Comparison of ENCODE assay signal across 8 cellular contexts in genomic region chr19:17309198-17309961, GRCh38. TPM values are rescaled to one million over a fixed set of nuclear protein-coding genes. Genes with fewer than 3 reads are reported as not detected.
DNase-seq lines count a peak whose midpoint lies in the region; ATAC-seq and TF ChIP-seq lines count a peak whose summit lies in the region.

TSS of gene DDA1 (plus strand) at chr19:17309563. CDS start at chr19:17309655, 92 bp downstream.

- peak; percentile 99 to 100 (median 100) for DNase-seq in CD4-positive, CD25-positive, alpha-beta regulatory T cell
- DNase-seq in HS-27A (ENCODE audit: low read depth) (peak; percentile 97), NK-92 (lab: John Stamatoyannopoulos, UW; ENCODE audit: unreplicated experiment) (peak; percentile 99), lower lobe of right lung (peak; percentile 100)
- peak; percentile 95 to 98 for DNase-seq in activated CD8-positive, alpha-beta memory T cell treated with anti-CD3 and anti-CD28 coated beads for 1 hour (ENCODE audit: extremely low read depth in 1 of 2, low read depth in 1 of 2)
- DNase-seq in effector CD4-positive, alpha-beta T cell = peak; percentile 99
- DNase-seq in stimulated activated CD4-positive, alpha-beta T cell treated with anti-CD3 and anti-CD28 coated beads, TNF-alpha, amount 100 ng/mL, for 24 hours (ENCODE audit: low read depth in 3 of 3) = peak; percentile 97 to 100 (median 99)

- peaks cover 35% of the 10 kb centered on the region for H3K4me1 ChIP-seq in CD4-positive, CD25-positive, alpha-beta regulatory T cell (ENCODE audit: control insufficient read depth, insufficient read depth, low read length, poor library complexity, severe bottlenecking)
- H3K4me1 ChIP-seq in lower lobe of right lung = peaks cover 48% of the 10 kb centered on the region

- TF ChIP-seq CTCF in lower lobe of right lung (IDR thresholded peaks at IDR 0.05) = no peak

- H3K4me3 ChIP-seq in CD4-positive, CD25-positive, alpha-beta regulatory T cell (ENCODE audit: low read depth, low read length) = peak within 1 kb of the TSS; percentile 81
- H3K4me3 ChIP-seq in lower lobe of right lung = peak within 1 kb of the TSS; percentile 80

- intact Hi-C loops in lower lobe of right lung (cut with DNase I) = no loop called here

- H3K27ac ChIP-seq in CD4-positive, CD25-positive, alpha-beta regulatory T cell (ENCODE audit: insufficient read depth, low read length, poor library complexity, severe bottlenecking) = peak within 1 kb of the TSS; percentile 82
- peak within 1 kb of the TSS; percentile 80 for H3K27ac ChIP-seq in lower lobe of right lung

- no peaks in the 10 kb centered on the region for H3K27me3 Mint-ChIP-seq in CD4-positive, CD25-positive, alpha-beta regulatory T cell

- H3K27ac Mint-ChIP-seq in CD4-positive, CD25-positive, alpha-beta regulatory T cell = peak within 1 kb of the TSS; percentile 94 to 98 (median 97)

- peak; percentile 85 to 87 for ATAC-seq in CD4-positive, CD25-positive, alpha-beta regulatory T cell (ENCODE audit: low read depth in 2 of 2)
- peak; percentile 56 for ATAC-seq in GM19452 (IDR thresholded peaks at IDR 0.05; ENCODE audit: unreplicated experiment)
- ATAC-seq in lower lobe of right lung = peak; percentile 90 to 91

- H3K9me3 Mint-ChIP-seq in CD4-positive, CD25-positive, alpha-beta regulatory T cell = no peaks in the 10 kb centered on the region

- H3K36me3 ChIP-seq in CD4-positive, CD25-positive, alpha-beta regulatory T cell (ENCODE audit: control insufficient read depth, insufficient read depth, low read length) = peaks cover 9% of the 10 kb centered on the region
- peaks cover 10% of the 10 kb centered on the region for H3K36me3 ChIP-seq in lower lobe of right lung

- no peaks in the 10 kb centered on the region for H3K27me3 ChIP-seq in CD4-positive, CD25-positive, alpha-beta regulatory T cell (ENCODE audit: control insufficient read depth, insufficient read depth, low read length)
- H3K27me3 ChIP-seq in lower lobe of right lung (ENCODE audit: low read depth) = no peaks in the 10 kb centered on the region

- peaks cover 11 to 57% (median 24%) of the 10 kb centered on the region in 4 donors for H3K4me1 Mint-ChIP-seq in CD4-positive, CD25-positive, alpha-beta regulatory T cell

- no peaks in the 10 kb centered on the region for H3K9me3 ChIP-seq in CD4-positive, CD25-positive, alpha-beta regulatory T cell (ENCODE audit: control insufficient read depth in 2 of 2, low read length in 2 of 2)
- no peaks in the 10 kb centered on the region for H3K9me3 ChIP-seq in lower lobe of right lung

- peak within 1 kb of the TSS; percentile 92 to 99 (median 98) for H3K4me3 Mint-ChIP-seq in CD4-positive, CD25-positive, alpha-beta regulatory T cell

- peaks cover 5% of the 10 kb centered on the region for H3K36me3 Mint-ChIP-seq in CD4-positive, CD25-positive, alpha-beta regulatory T cell

RNA-seq across cellular contexts. Expression of gene DDA1, which starts in this region (rescaled TPM):
- total RNA-seq in CD4-positive, CD25-positive, alpha-beta regulatory T cell = 43.8 TPM
- polyA plus RNA-seq in CD4-positive, CD25-positive, alpha-beta regulatory T cell = 10 to 100 TPM; 26.7 to 38.6 (median 32.0) TPM
- total RNA-seq in lower lobe of right lung = 32.2 TPM

Comparison
In these comparisons a context has a peak if more than half of its experiments do, and no peak if none do; other contexts are left out.
1. Peak in every context shown above with its lines: DNase-seq, ATAC-seq, H3K4me3 ChIP-seq and H3K27ac ChIP-seq.